ENCODE assay signal across 10 cellular contexts in genomic region chr5:133244242-133244641, GRCh38.
DNase-seq lines count a peak whose midpoint lies in the region; ATAC-seq, FAIRE-seq and TF ChIP-seq lines count a peak whose summit lies in the region.
"Had no signal": no experiment of that assay in that cellular context is flagged by ENCODE, and none has a peak within 500 bp of the region (broad histone marks: within the 10 kb centered on the region; RNA-seq: fewer than 3 reads in every experiment).

No MANE protein-coding gene starts in this region.

- FAIRE-seq in HTR-8/SVneo (lab: Jason Lieb, UNC): no peak

- TF ChIP-seq CTCF in GM12865 (IDR thresholded peaks at IDR 0.05; ENCODE audit: insufficient read depth, low read depth, low read length, missing control alignments): no peak
- TF ChIP-seq CTCF in esophagus muscularis mucosa (IDR thresholded peaks at IDR 0.05): no peak
- no peak for TF ChIP-seq CTCF in Peyer's patch (IDR thresholded peaks at IDR 0.05)

- H3K9me3 ChIP-seq in esophagus muscularis mucosa (no peaks in the 10 kb centered on the region), Peyer's patch (no peaks in the 10 kb centered on the region)
- H3K9me3 ChIP-seq: right lobe of liver had no signal

- no peak for TF ChIP-seq EP300 in esophagus muscularis mucosa (IDR thresholded peaks at IDR 0.05)

- TF ChIP-seq POLR2A in esophagus muscularis mucosa (IDR thresholded peaks at IDR 0.05; ENCODE audit: low read depth): no peak
- TF ChIP-seq POLR2A in Peyer's patch (IDR thresholded peaks at IDR 0.05): no peak

- H3K27ac ChIP-seq in esophagus muscularis mucosa (replicated peaks in 1 of 4) (no peak overlapping the region), Peyer's patch (no peak overlapping the region)
- H3K27ac ChIP-seq: right lobe of liver had no signal

- H3K36me3 ChIP-seq in esophagus muscularis mucosa: no peaks in the 10 kb centered on the region
- H3K36me3 ChIP-seq in Peyer's patch: no peaks in the 10 kb centered on the region
- H3K36me3 ChIP-seq: right lobe of liver had no signal

- H3K4me1 ChIP-seq in esophagus muscularis mucosa: no peaks in the 10 kb centered on the region
- H3K4me1 ChIP-seq in Peyer's patch: no peaks in the 10 kb centered on the region
- H3K4me1 ChIP-seq: right lobe of liver had no signal

- no peak overlapping the region for H3K4me3 ChIP-seq in GM12865 (ENCODE audit: low read depth, low read length)
- no peak overlapping the region for H3K4me3 ChIP-seq in esophagus muscularis mucosa
- H3K4me3 ChIP-seq in Peyer's patch: no peak overlapping the region
- H3K4me3 ChIP-seq: right lobe of liver had no signal

- H3K27me3 ChIP-seq in esophagus muscularis mucosa: no peaks in the 10 kb centered on the region
- H3K27me3 ChIP-seq in Peyer's patch: no peaks in the 10 kb centered on the region
- H3K27me3 ChIP-seq: right lobe of liver had no signal

- intact Hi-C loops in esophagus muscularis mucosa (cut with DNase I): no loop called here

- WGBS in esophagus muscularis mucosa: 76% methylated on average over 4 of the region's 7 CpGs

- ATAC-seq in GM21515 (IDR thresholded peaks at IDR 0.05; ENCODE audit: unreplicated experiment): peak; percentile 51

- peak; percentile 82 for DNase-seq in GM12865 (ENCODE audit: low read depth)
- DNase-seq in M059J (ENCODE audit: low read depth): peak; percentile 15
- DNase-seq in dermis blood vessel endothelial cell: peak; percentile 34
- no peak for DNase-seq in NCI-H2227 (lab: John Stamatoyannopoulos, UW; ENCODE audit: unreplicated experiment)
- no peak for DNase-seq in esophagus muscularis mucosa (ENCODE audit: extremely low spot score)
- no peak for DNase-seq in Peyer's patch
- DNase-seq in HTR-8/SVneo (ENCODE audit: insufficient read length, low spot score): no peak
- DNase-seq: head of caudate nucleus, right lobe of liver had no signal

Comparison
In these comparisons a context has a peak if more than half of its experiments do, and no peak if none do; other contexts are left out.
1. DNase-seq: peak in GM12865 (single experiment), M059J (single experiment) and dermis blood vessel endothelial cell (single experiment); none in NCI-H2227 (single experiment), esophagus muscularis mucosa (single experiment), Peyer's patch (0 of 3) and HTR-8/SVneo (single experiment).